10 cellular contexts compared by ENCODE assay signal in the genomic region with DNA sequence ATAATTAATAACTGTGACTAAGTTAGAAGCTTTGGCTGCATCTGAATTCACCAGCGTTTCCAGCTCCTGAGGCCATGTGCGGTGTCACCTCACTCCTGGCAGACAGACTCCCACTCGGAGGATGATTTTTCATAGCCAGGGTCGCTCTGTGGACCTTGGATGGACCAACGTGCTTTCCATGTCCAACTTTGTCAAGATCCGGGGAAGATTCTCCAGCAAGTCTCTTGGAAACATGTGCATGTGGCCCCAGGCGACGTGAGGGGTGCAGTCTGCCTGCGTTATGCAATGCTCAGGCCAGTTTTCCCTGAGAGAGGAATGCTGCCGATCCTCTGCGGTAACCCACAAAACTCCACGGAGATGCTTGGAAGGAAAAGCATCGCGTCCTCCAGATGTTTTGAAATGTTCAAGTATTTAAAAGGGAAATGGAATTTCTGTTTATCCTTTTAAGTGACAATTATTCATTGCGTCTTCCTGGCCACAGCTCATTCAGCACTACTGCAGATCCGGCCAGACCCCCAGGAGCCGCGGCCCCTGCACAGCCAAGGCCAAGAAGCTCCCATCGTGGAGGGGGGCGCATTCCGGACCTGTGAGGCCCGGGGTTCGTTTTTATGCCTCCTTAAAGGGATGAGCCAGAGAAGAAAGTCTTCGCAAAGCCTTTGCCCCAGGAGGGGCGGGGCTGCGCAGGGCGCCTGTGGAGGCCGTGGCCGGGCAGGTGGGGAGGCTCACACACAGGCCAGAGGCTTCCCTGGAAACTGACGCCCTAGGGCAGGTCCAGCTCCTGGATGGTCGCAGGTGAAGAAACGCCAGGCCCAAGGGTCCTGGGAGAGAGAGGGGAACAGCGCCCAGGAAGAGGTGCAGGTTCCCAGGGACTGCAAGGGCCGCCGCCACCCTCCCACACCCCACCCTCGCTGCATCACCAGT. TPM values are rescaled to one million over a fixed set of nuclear protein-coding genes. Genes with fewer than 3 reads are reported as not detected.
DNase-seq lines count a peak whose midpoint lies in the region; ATAC-seq and TF ChIP-seq lines count a peak whose summit lies in the region.
"Had no signal": no experiment of that assay in that cellular context is flagged by ENCODE, and none has a peak within 500 bp of the region (broad histone marks: within the 10 kb centered on the region; RNA-seq: fewer than 3 reads in every experiment).

No MANE protein-coding gene starts in this region.

- H3K27me3 ChIP-seq in left lung (peaks cover 0 to 42% of the 10 kb centered on the region in 2 donors), tibial artery (no peaks in the 10 kb centered on the region), thyroid gland (no peaks in the 10 kb centered on the region)

- peaks cover 42% of the 10 kb centered on the region for H3K36me3 Mint-ChIP-seq in HFFc6 (ENCODE audit: low read depth)
- H3K36me3 Mint-ChIP-seq in immature natural killer cell, result no peaks in the 10 kb centered on the region

- H3K4me1 ChIP-seq in left lung, result peaks cover 0 to 4% of the 10 kb centered on the region in 2 donors
- peaks cover 3 to 38% (median 30%) of the 10 kb centered on the region in 4 donors for H3K4me1 ChIP-seq in tibial artery
- peaks cover 12 to 24% of the 10 kb centered on the region in 2 donors for H3K4me1 ChIP-seq in thyroid gland

- WGBS in thyroid gland, 2 donors, result 69 to 80% methylated on average over 28 to 34 of the region's 36 CpGs

- H3K27ac ChIP-seq in left lung, result no peak overlapping the region
- H3K27ac ChIP-seq in tibial artery, result peak overlapping the region; percentile 80 to 83
- peak overlapping the region in 1 of 3 donors; percentile 8 for H3K27ac ChIP-seq in thyroid gland

- H3K27ac Mint-ChIP-seq in HFFc6 (peak overlapping the region; percentile 95), immature natural killer cell (no peak overlapping the region)

- H3K9me3 Mint-ChIP-seq in HFFc6, result peaks cover 8% of the 10 kb centered on the region; the same call in 1 of the 2 replicates
- peaks cover 0 to 5% (median 0%) of the 10 kb centered on the region in 6 donors for H3K9me3 Mint-ChIP-seq in immature natural killer cell

- H3K4me3 ChIP-seq in choroid plexus epithelial cell (ENCODE audit: low read depth, low read length) (no peak overlapping the region), left lung (no peak overlapping the region), tibial artery (no peak overlapping the region), thyroid gland (replicated peaks in 1 of 3) (no peak overlapping the region)

- TF ChIP-seq POLR2A in thyroid gland (IDR thresholded peaks at IDR 0.05), result no peak

- H3K9me3 ChIP-seq in left lung (no peaks in the 10 kb centered on the region), tibial artery (no peaks in the 10 kb centered on the region), thyroid gland (no peaks in the 10 kb centered on the region)

- peak; percentile 52 for ATAC-seq in left lung

- DNase-seq in HFFc6 (peak; percentile 98), choroid plexus epithelial cell (ENCODE audit: low read depth) (peak; percentile 89), left lung (peak in 1 of 2 donors; percentile 76), tibial artery (peak; percentile 84 to 87), immature natural killer cell (no peak), thyroid gland (no peak), NCI-H1436 (lab: John Stamatoyannopoulos, UW) (no peak), foreskin melanocyte (no peak)
- DNase-seq: activated T-cell treated with anti-CD3 and anti-CD28 coated beads for 4 hours, NCI-H1436 treated with DMSO at 0.1 percent for 48 hours had no signal

- TF ChIP-seq CTCF in HFFc6 (IDR thresholded peaks at IDR 0.05), result no peak
- no peak for TF ChIP-seq CTCF in choroid plexus epithelial cell (conservative IDR thresholded peaks at IDR 0.05; ENCODE audit: low read depth, low read length)
- TF ChIP-seq CTCF in left lung (IDR thresholded peaks at IDR 0.05), result no peak
- TF ChIP-seq CTCF in tibial artery (IDR thresholded peaks at IDR 0.05), result no peak
- no peak for TF ChIP-seq CTCF in thyroid gland (IDR thresholded peaks at IDR 0.05)

- H3K4me3 Mint-ChIP-seq in HFFc6, result peak overlapping the region; percentile 76
- H3K4me3 Mint-ChIP-seq in immature natural killer cell, result no peak overlapping the region

- H3K4me1 Mint-ChIP-seq in HFFc6 (ENCODE audit: low read depth), result peaks cover 54% of the 10 kb centered on the region
- peaks cover 12 to 18% of the 10 kb centered on the region in 2 donors for H3K4me1 Mint-ChIP-seq in immature natural killer cell

- H3K36me3 ChIP-seq in left lung, result no peaks in the 10 kb centered on the region
- no peaks in the 10 kb centered on the region for H3K36me3 ChIP-seq in tibial artery
- H3K36me3 ChIP-seq in thyroid gland, result no peaks in the 10 kb centered on the region

- intact Hi-C loops in left lung (cut with DNase I) (no loop called here), tibial artery (cut with DNase I; ENCODE audit: low total_unique reads) (no loop called here), thyroid gland (cut with DNase I) (no loop called here)

- H3K27me3 Mint-ChIP-seq in HFFc6 (ENCODE audit: insufficient read depth), result peaks cover 6% of the 10 kb centered on the region
- H3K27me3 Mint-ChIP-seq in immature natural killer cell (ENCODE audit: low read depth in 3 of 3), result peaks cover 13 to 18% (median 14%) of the 10 kb centered on the region in 3 donors

RNA-seq across cellular contexts. Expression of a gene that starts 46.0 kb away (rescaled TPM):
- 1 to 10 TPM; 1.4 to 2.5 (median 2.0) TPM for total RNA-seq in HFFc6 (2021; fragmentation: NEBNext Ultra II Directional; extraction: Animal tissue kit (Norgen Biotek cat#: 25700))
- total RNA-seq in left lung, result 1 to 10 TPM; 7.1 to 7.5 TPM
- polyA plus RNA-seq in immature natural killer cell, result 1 to 10 TPM in 1 of 3 donors, under 1 TPM in 1, not detected in 1; 0.07 to 1.1 TPM
- 1 to 10 TPM in 3 of 4 donors, under 1 TPM in 1; 0.67 to 9.4 (median 4.3) TPM for total RNA-seq in thyroid gland

Comparison
In these comparisons a context has a peak if more than half of its experiments do, and no peak if none do; other contexts are left out.
1. DNase-seq: peak in HFFc6 (single experiment), choroid plexus epithelial cell (single experiment) and tibial artery (2 of 2); none in immature natural killer cell (0 of 3), thyroid gland (0 of 2), NCI-H1436 (single experiment) and foreskin melanocyte (single experiment).
2. H3K27ac ChIP-seq: peak in tibial artery (2 of 2); none in left lung (0 of 2).